23 cellular contexts compared by ENCODE assay signal in the genomic region with DNA sequence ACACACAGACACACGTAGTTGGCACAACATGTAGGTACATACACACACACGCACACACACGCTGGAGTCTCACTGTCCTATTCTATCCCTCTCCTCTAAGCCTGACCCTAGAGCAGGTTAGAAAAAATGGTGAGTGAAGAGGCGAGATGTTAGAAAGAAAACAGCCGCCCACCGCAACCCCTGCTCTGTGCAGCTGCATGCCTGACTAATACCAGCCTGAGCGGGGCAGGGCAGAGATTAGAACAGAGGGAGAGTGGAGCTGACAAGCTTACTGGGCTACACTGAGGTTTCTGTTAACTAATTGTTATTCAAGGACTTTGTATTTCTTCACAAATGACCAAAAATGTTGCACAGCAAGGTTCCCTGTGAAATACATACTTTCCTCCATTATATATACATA.
"Had no signal": no experiment of that assay in that cellular context is flagged by ENCODE, and none has a peak within 500 bp of the region (broad histone marks: within the 10 kb centered on the region; RNA-seq: fewer than 3 reads in every experiment).

No MANE protein-coding gene starts in this region.

- H3K27me3 Mint-ChIP-seq: activated CD4-positive, alpha-beta memory T cell treated with anti-CD3 and anti-CD28 coated beads for 36 hours; activated naive CD8-positive, alpha-beta T cell treated with anti-CD3 and anti-CD28 coated beads for 36 hours had no signal

- H3K4me3 Mint-ChIP-seq: activated CD4-positive, alpha-beta memory T cell treated with anti-CD3 and anti-CD28 coated beads for 36 hours; activated naive CD4-positive, alpha-beta T cell treated with anti-CD3 and anti-CD28 coated beads for 36 hours; activated naive CD8-positive, alpha-beta T cell treated with anti-CD3 and anti-CD28 coated beads for 36 hours; activated T-cell treated with anti-CD3 and anti-CD28 coated beads, Interleukin-2, amount 50 U/mL, for 4 hours; WTC11 had no signal

- H3K4me1 Mint-ChIP-seq: activated naive CD8-positive, alpha-beta T cell treated with anti-CD3 and anti-CD28 coated beads for 36 hours; WTC11 had no signal

- DNase-seq: activated CD4-positive, alpha-beta memory T cell treated with anti-CD3 and anti-CD28 coated beads for 36 hours; activated CD4-positive, alpha-beta T cell treated with anti-CD3 and anti-CD28 coated beads for 48 hours; activated CD4-positive, CD25-positive, alpha-beta regulatory T cell treated with anti-CD3 and anti-CD28 coated beads, Interleukin-2, amount 50 U/mL, for 72 hours; activated CD8-positive, alpha-beta memory T cell treated with anti-CD3 and anti-CD28 coated beads for 24 hours; activated effector memory CD4-positive, alpha-beta T cell treated with anti-CD3 and anti-CD28 coated beads, Interleukin-2, amount 50 U/mL, for 16 hours; activated naive CD4-positive, alpha-beta T cell treated with anti-CD3 and anti-CD28 coated beads for 36 hours; activated naive CD8-positive, alpha-beta T cell treated with anti-CD3 and anti-CD28 coated beads for 36 hours; activated T-cell treated with anti-CD3 and anti-CD28 coated beads, Interleukin-2, amount 50 U/mL, for 4 hours; anterior cingulate cortex; Kasumi-1; KBM-7; NCI-H1105 treated with DMSO at 0.1 percent for 48 hours; NCI-H1436 treated with DMSO at 0.1 percent for 48 hours; NCI-H187 treated with DMSO at 0.1 percent for 48 hours; NCI-H2081 treated with DMSO at 0.1 percent for 48 hours; NCI-H446; NCI-H524; Peyer's patch; SHP77; SW 1271; T-helper 9 cell had no signal

- H3K9me3 Mint-ChIP-seq: activated CD4-positive, alpha-beta memory T cell treated with anti-CD3 and anti-CD28 coated beads for 36 hours; activated naive CD4-positive, alpha-beta T cell treated with anti-CD3 and anti-CD28 coated beads for 36 hours; activated naive CD8-positive, alpha-beta T cell treated with anti-CD3 and anti-CD28 coated beads for 36 hours; activated T-cell treated with anti-CD3 and anti-CD28 coated beads, Interleukin-2, amount 50 U/mL, for 4 hours; WTC11 had no signal

- H3K27ac Mint-ChIP-seq: activated CD4-positive, alpha-beta memory T cell treated with anti-CD3 and anti-CD28 coated beads for 36 hours; activated naive CD4-positive, alpha-beta T cell treated with anti-CD3 and anti-CD28 coated beads for 36 hours; activated naive CD8-positive, alpha-beta T cell treated with anti-CD3 and anti-CD28 coated beads for 36 hours; WTC11 had no signal

- ATAC-seq: activated T-cell treated with anti-CD3 and anti-CD28 coated beads, Interleukin-2, amount 50 U/mL, for 4 hours; SK-N-SH treated with all-trans-retinoic acid at 6 μM for 48 hours; WTC11 had no signal
